6 cellular contexts compared by ENCODE assay signal in genomic region chr2:15829985-15830384, GRCh38.
"Had no signal": no experiment of that assay in that cellular context is flagged by ENCODE, and none has a peak within 500 bp of the region (broad histone marks: within the 10 kb centered on the region; RNA-seq: fewer than 3 reads in every experiment).

No MANE protein-coding gene starts in this region.

- ATAC-seq: HepG2, K562 had no signal

- DNase-seq: IMR-90, KBM-7, KG1 had no signal

- H3K27ac ChIP-seq: HL-60 had no signal

- H3K4me3 ChIP-seq: K562 had no signal
